In the genomic region with DNA sequence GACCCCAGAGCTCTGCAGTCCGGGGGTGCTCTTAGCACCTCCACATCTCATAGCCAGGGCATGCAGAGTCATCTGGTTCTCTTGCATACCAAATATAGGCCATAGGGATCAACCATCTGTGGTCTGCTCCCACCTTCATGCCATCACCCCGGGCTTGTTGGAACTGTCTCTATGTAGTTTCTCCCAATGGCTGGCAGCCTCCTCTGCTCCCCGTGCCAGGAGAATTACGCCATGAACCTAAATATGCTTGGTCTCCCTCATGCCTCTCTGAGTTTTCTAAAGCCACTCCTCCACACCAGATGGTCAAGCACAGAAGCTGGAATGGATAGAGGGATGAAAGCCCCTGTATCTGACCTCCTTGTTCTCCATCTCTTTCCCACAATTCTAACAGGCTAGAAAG, we compare ENCODE assay signal across 15 cellular contexts.
A peak's percentile ranks its signal among the peaks of the same experiment; 100 is the strongest.
DNase-seq lines count a peak whose midpoint lies in the region; TF ChIP-seq lines count a peak whose summit lies in the region.
"Had no signal": no experiment of that assay in that cellular context is flagged by ENCODE, and none has a peak within 500 bp of the region (broad histone marks: within the 10 kb centered on the region; RNA-seq: fewer than 3 reads in every experiment).

No MANE protein-coding gene starts in this region.

- H3K27ac ChIP-seq in breast epithelium (no peak overlapping the region), thyroid gland (no peak overlapping the region)
- H3K27ac ChIP-seq: 22Rv1 had no signal

- TF ChIP-seq POLR2A in breast epithelium (IDR thresholded peaks at IDR 0.05) (no peak), thyroid gland (IDR thresholded peaks at IDR 0.05) (no peak)

- H3K9me3 Mint-ChIP-seq in MCF 10A (ENCODE audit: unreplicated experiment) = no peaks in the 10 kb centered on the region
- H3K9me3 Mint-ChIP-seq in neural crest cell = no peaks in the 10 kb centered on the region
- H3K9me3 Mint-ChIP-seq: GM23338 had no signal

- no peaks in the 10 kb centered on the region for H3K4me1 ChIP-seq in breast epithelium
- no peaks in the 10 kb centered on the region for H3K4me1 ChIP-seq in thyroid gland
- H3K4me1 ChIP-seq: Caco-2, HAP-1 had no signal

- H3K9me3 ChIP-seq in breast epithelium (no peaks in the 10 kb centered on the region), thyroid gland (no peaks in the 10 kb centered on the region)
- H3K9me3 ChIP-seq: Caco-2, HAP-1 had no signal

- TF ChIP-seq CTCF in MCF 10A (IDR thresholded peaks at IDR 0.05; ENCODE audit: unreplicated experiment) (no peak), breast epithelium (IDR thresholded peaks at IDR 0.05) (no peak), neural crest cell (conservative IDR thresholded peaks at IDR 0.05) (no peak), thyroid gland (IDR thresholded peaks at IDR 0.05) (no peak)

- H3K27ac Mint-ChIP-seq in MCF 10A (ENCODE audit: low read depth, unreplicated experiment) = no peak overlapping the region
- peak overlapping the region; percentile 31 for H3K27ac Mint-ChIP-seq in neural crest cell (ENCODE audit: unreplicated experiment)
- H3K27ac Mint-ChIP-seq: CD14-positive monocyte; CD8-positive, alpha-beta memory T cell; GM23338 had no signal

- H3K36me3 Mint-ChIP-seq in MCF 10A (ENCODE audit: insufficient read depth, unreplicated experiment) (no peaks in the 10 kb centered on the region), neural crest cell (ENCODE audit: low read depth) (no peaks in the 10 kb centered on the region)
- H3K36me3 Mint-ChIP-seq: CD14-positive monocyte; CD8-positive, alpha-beta memory T cell had no signal

- H3K4me3 ChIP-seq in breast epithelium = no peak overlapping the region
- H3K4me3 ChIP-seq in thyroid gland (replicated peaks in 1 of 3) = no peak overlapping the region
- H3K4me3 ChIP-seq: GM23338, HAP-1 had no signal

- H3K27me3 ChIP-seq in breast epithelium = no peaks in the 10 kb centered on the region
- no peaks in the 10 kb centered on the region for H3K27me3 ChIP-seq in thyroid gland

- intact Hi-C loops in MCF 10A (cut with micrococcal nuclease) (no loop called here), breast epithelium (cut with DNase I; ENCODE audit: low total_unique reads) (loop anchor here (2.0 kb wide), 1 partner anchor 19 kb away; no protein-coding TSS in a partner anchor), thyroid gland (cut with DNase I) (no loop called here)

- 49 to 68% methylated on average over 4 of the region's 4 CpGs for WGBS in thyroid gland, 2 donors

- DNase-seq in MCF 10A (ENCODE audit: unreplicated experiment) (peak; percentile 2), breast epithelium (ENCODE audit: low spot score in 2 of 2) (no peak), cerebellar nuclear complex (lab: John Stamatoyannopoulos, UW) (peak; percentile 98 to 99), neural crest cell (ENCODE audit: low read depth, low spot score) (no peak), thyroid gland (peak; percentile 54 to 62), CD1c-positive myeloid dendritic cell (ENCODE audit: extremely low spot score) (no peak), NCI-H2107 (lab: John Stamatoyannopoulos, UW) (no peak)
- no peak for DNase-seq in activated CD4-positive, CD25-positive, alpha-beta regulatory T cell (lab: John Stamatoyannopoulos, UW)
- DNase-seq: Caco-2; CD8-positive, alpha-beta memory T cell; DND-41 had no signal

- H3K4me1 Mint-ChIP-seq in MCF 10A (ENCODE audit: insufficient read depth, unreplicated experiment) (no peaks in the 10 kb centered on the region), neural crest cell (no peaks in the 10 kb centered on the region)
- H3K4me1 Mint-ChIP-seq: CD14-positive monocyte; CD8-positive, alpha-beta memory T cell; GM23338 had no signal

- H3K27me3 Mint-ChIP-seq in MCF 10A (ENCODE audit: insufficient read depth, unreplicated experiment) (peaks cover 19% of the 10 kb centered on the region), neural crest cell (ENCODE audit: low read depth) (no peaks in the 10 kb centered on the region)

- H3K4me3 Mint-ChIP-seq in MCF 10A (ENCODE audit: unreplicated experiment) (no peak overlapping the region), neural crest cell (no peak overlapping the region)
- H3K4me3 Mint-ChIP-seq: CD14-positive monocyte; CD8-positive, alpha-beta memory T cell; GM23338 had no signal

- POLR2A ChIA-PET in MCF 10A (lab: Yijun Ruan, JAX) = no interaction called here

- CTCF ChIA-PET in MCF 10A (lab: Yijun Ruan, JAX) = interaction anchor here (0.5 kb wide), 1 partner anchor 95 kb away, joined by 3 read pairs; no protein-coding TSS in a partner anchor

- H3K36me3 ChIP-seq in breast epithelium (no peaks in the 10 kb centered on the region), thyroid gland (no peaks in the 10 kb centered on the region)
- H3K36me3 ChIP-seq: HAP-1 had no signal

- BruUV-seq in MCF 10A (replicated peaks; lab: Mats Ljungman, UMichigan) = no TSS peak

Comparison
In these comparisons a context has a peak if more than half of its experiments do, and no peak if none do; other contexts are left out.
1. DNase-seq: peak in MCF 10A (single experiment), cerebellar nuclear complex (2 of 2) and thyroid gland (2 of 2); none in breast epithelium (0 of 2), neural crest cell (single experiment), CD1c-positive myeloid dendritic cell (single experiment), NCI-H2107 (single experiment) and activated CD4-positive, CD25-positive, alpha-beta regulatory T cell (0 of 4).